ENCODE assay signal across 24 cellular contexts in the genomic region with DNA sequence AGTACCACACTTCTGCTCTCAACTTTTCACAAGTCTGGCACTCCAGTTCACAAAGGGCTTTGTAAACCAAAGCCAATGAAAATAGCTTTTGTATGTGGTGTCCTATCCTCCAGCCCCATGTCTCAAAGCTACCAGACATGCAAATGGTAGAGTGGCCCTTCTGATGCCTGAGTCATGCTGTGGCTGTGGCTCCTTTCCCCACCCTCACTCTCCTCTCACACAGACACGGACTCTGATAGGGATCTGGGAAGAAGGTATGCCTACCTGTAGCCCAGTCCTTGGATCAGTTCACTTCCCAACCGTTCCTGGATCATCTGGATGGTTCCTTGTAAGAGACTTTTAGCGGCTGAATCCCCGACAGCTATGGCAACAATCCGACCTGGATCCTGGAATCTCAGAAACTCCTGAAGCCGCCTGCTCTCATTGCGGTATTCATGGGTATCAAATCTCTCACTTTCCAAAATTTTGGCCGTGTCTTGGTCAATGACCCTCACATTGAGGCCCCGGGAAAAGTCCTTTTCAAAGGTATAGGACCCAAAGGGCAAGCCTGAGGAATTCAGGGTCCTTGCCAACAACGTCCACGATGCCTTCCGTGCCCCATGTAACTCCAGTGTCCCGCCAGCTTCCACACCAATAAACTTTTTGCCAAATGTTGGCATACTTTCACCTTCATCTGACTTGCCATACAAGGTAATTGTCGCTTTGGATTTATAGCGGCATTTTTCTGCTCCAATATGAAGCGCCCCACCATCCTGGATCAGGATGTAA. TPM values are rescaled to one million over a fixed set of nuclear protein-coding genes. Genes with fewer than 3 reads are reported as not detected.
DNase-seq lines count a peak whose midpoint lies in the region; FAIRE-seq and TF ChIP-seq lines count a peak whose summit lies in the region.
"Had no signal": no experiment of that assay in that cellular context is flagged by ENCODE, and none has a peak within 500 bp of the region (broad histone marks: within the 10 kb centered on the region; RNA-seq: fewer than 3 reads in every experiment).

No MANE protein-coding gene starts in this region.

- H3K79me2 ChIP-seq in H1 (ENCODE audit: control insufficient read depth in 1 of 2, insufficient read depth in 2 of 2, low read length in 2 of 2) = peaks cover 0 to 28% of the 10 kb centered on the region in 2 experiments; a peak in 2 of 4 replicates

- peak overlapping the region; percentile 15 for H4K91ac ChIP-seq in H1 (replicated peaks; ENCODE audit: insufficient read length, low read length)

- no peak overlapping the region for H3K56ac ChIP-seq in H1 (replicated peaks; ENCODE audit: insufficient read length, low read depth, low read length)

- CTCF ChIA-PET in H1 (lab: Charles Lee; ENCODE audit: partially characterized antibody) = interaction anchor here (1.0 kb wide), 1 partner anchor 12 kb away, joined by 3 read pairs; no protein-coding TSS in a partner anchor

- no peak for TF ChIP-seq POLR2A in H1 (IDR thresholded peaks at IDR 0.05; ENCODE audit: control extremely low read depth in 1 of 2, low read depth in 2 of 2, low read length in 2 of 2)

- DNase-seq in DMS53 (lab: John Stamatoyannopoulos, UW) (peak; percentile 3), DMS53 treated with DMSO at 0.1 percent for 48 hours (lab: John Stamatoyannopoulos, UW; ENCODE audit: unreplicated experiment) (no peak), H1 (ENCODE audit: low read depth in 1 of 2, low spot score in 2 of 2) (no peak), NCI-H82 (lab: John Stamatoyannopoulos, UW) (no peak), ureter (ENCODE audit: low spot score) (no peak), HPDE6-E6E7 (ENCODE audit: extremely low spot score) (no peak)
- DNase-seq: activated CD4-positive, alpha-beta T cell treated with anti-CD3 and anti-CD28 coated beads, Interleukin-2, amount 50 U/mL, for 48 hours; activated gamma-delta T cell treated with Interleukin-2 at 50 U/mL for 16 hours; adrenal gland; dermis blood vessel endothelial cell; DMS79 treated with DMSO at 0.1 percent for 48 hours; glutamatergic neuron; left cardiac atrium; MG63; NCI-H1417 treated with DMSO at 0.1 percent for 48 hours; NCI-H526; T-helper 2 cell had no signal

- H3K4ac ChIP-seq in H1 (replicated peaks; ENCODE audit: insufficient read length, low read depth, low read length) = no peak overlapping the region

- H3K36me3 ChIP-seq in HUES6 (ENCODE audit: control insufficient read depth, insufficient read depth, low read length) (peaks cover 64% of the 10 kb centered on the region), H1 (ENCODE audit: control insufficient read depth in 2 of 4, insufficient read depth in 4 of 4, low read length in 3 of 4) (peaks cover 2 to 49% (median 9%) of the 10 kb centered on the region in 4 experiments; a peak in 5 of 8 replicates), neutrophil (peaks cover 3% of the 10 kb centered on the region)
- H3K36me3 ChIP-seq: adrenal gland, MG63 had no signal

- peak overlapping the region; percentile 42 for H3K18ac ChIP-seq in H1 (ENCODE audit: extremely low read depth, low read length)

- H3K14ac ChIP-seq in H1 (ENCODE audit: insufficient read length) = no peak overlapping the region

- H3K27me3 ChIP-seq in HUES6 (ENCODE audit: control insufficient read depth, insufficient read depth, low read length) (no peaks in the 10 kb centered on the region), H1 (replicated peaks in 1 of 4; ENCODE audit: control insufficient read depth in 3 of 4, extremely low read depth in 1 of 4, insufficient read depth in 3 of 4, low read length in 3 of 4) (no peaks in the 10 kb centered on the region), neutrophil (no peaks in the 10 kb centered on the region)
- H3K27me3 ChIP-seq: adrenal gland, MG63, suprapubic skin had no signal

- peak overlapping the region; percentile 62; the same call in 1 of the 2 replicates for H2BK12ac ChIP-seq in H1 (ENCODE audit: low read depth, low read length)

- H3K4me1 ChIP-seq in HUES6 (ENCODE audit: control insufficient read depth, insufficient read depth, low read length) = peaks cover 40% of the 10 kb centered on the region
- H3K4me1 ChIP-seq in H1 (replicated peaks in 1 of 4; ENCODE audit: control insufficient read depth in 3 of 4, insufficient read depth in 4 of 4, low read length in 3 of 4) = peaks cover 2 to 14% (median 7%) of the 10 kb centered on the region in 4 experiments; a peak in 4 of 7 replicates
- peaks cover 69 to 72% of the 10 kb centered on the region in 2 experiments for H3K4me1 ChIP-seq in neutrophil (ENCODE audit: control insufficient read depth in 1 of 2, insufficient read depth in 1 of 2, low read depth in 1 of 2, low read length in 1 of 2)

- no peak for TF ChIP-seq EP300 in H1 (IDR thresholded peaks at IDR 0.05; ENCODE audit: borderline replicate concordance in 1 of 2, low read depth in 2 of 2, low read length in 2 of 2)

- H2BK15ac ChIP-seq in H1 (ENCODE audit: low read length) = peak overlapping the region; percentile 22; the same call in 1 of the 2 replicates

- peak overlapping the region; percentile 22 for H2BK120ac ChIP-seq in H1 (replicated peaks; ENCODE audit: low read depth, low read length)

- H2BK5ac ChIP-seq in H1 (ENCODE audit: low read depth, low read length) = peak overlapping the region; percentile 18; the same call in 1 of the 2 replicates

- H2BK20ac ChIP-seq in H1 (ENCODE audit: low read length) = no peak overlapping the region

- H4K5ac ChIP-seq in H1 (ENCODE audit: insufficient read length, low read depth, low read length) = no peak overlapping the region

- no peak overlapping the region for H2AK5ac ChIP-seq in H1 (ENCODE audit: low read depth, low read length)

- H3K23me2 ChIP-seq in H1 (ENCODE audit: low read depth, low read length) = no peaks in the 10 kb centered on the region

- no peak overlapping the region; the same call in 1 of the 2 replicates for H4K8ac ChIP-seq in H1 (ENCODE audit: extremely low read depth, insufficient read depth, low read length)

- FAIRE-seq in H1 (lab: Jason Lieb, UNC) = no peak
- FAIRE-seq: endothelial cell of umbilical vein, GM12891 had no signal

- H2AFZ ChIP-seq in H1 (ENCODE audit: low read length) = no peak overlapping the region

- TF ChIP-seq CTCF in H1 (IDR thresholded peaks at IDR 0.05; ENCODE audit: control extremely low read depth in 1 of 3, insufficient read depth in 1 of 3, low read depth in 1 of 3, low read length in 3 of 3) (no peak), neutrophil (IDR thresholded peaks at IDR 0.05) (no peak)

- no peak overlapping the region for H3K4me3 ChIP-seq in HUES6 (ENCODE audit: low read depth, low read length)
- H3K4me3 ChIP-seq in H1 (ENCODE audit: extremely low read depth in 1 of 4, insufficient read depth in 2 of 4, low read depth in 3 of 4, low read length in 4 of 4) = no peak overlapping the region
- H3K4me3 ChIP-seq in neutrophil (ENCODE audit: low read depth in 1 of 2, low read length in 1 of 2) = no peak overlapping the region
- H3K4me3 ChIP-seq: adrenal gland, MG63, SK-N-MC, suprapubic skin had no signal

- no peak overlapping the region for H3K9ac ChIP-seq in HUES6 (ENCODE audit: low read length)
- no peak overlapping the region for H3K9ac ChIP-seq in H1 (replicated peaks in 1 of 4; ENCODE audit: extremely low read depth in 1 of 4, low read depth in 3 of 4, low read length in 3 of 4)

- POLR2A ChIA-PET in H1 (lab: Charles Lee; ENCODE audit: partially characterized antibody) = interaction anchor here (1.8 kb wide), 1 partner anchor 22 kb away, joined by 7 read pairs; no protein-coding TSS in a partner anchor

- WGBS in H1 (ENCODE audit: extremely low coverage in 1 of 2, insufficient coverage in 1 of 2, insufficient read length in 1 of 2, insufficient replicate concordance in 2 of 2, low coverage in 1 of 2, low lambda C conversion rate in 2 of 2, missing lambda C conversion rate in 1 of 2), 2 experiments = 93% methylated on average over 16 of the region's 16 CpGs; no CpG with 5 or more reads in 1 of the 2 experiments

- H3K79me1 ChIP-seq in H1 (ENCODE audit: low read depth, low read length) = peaks cover 2% of the 10 kb centered on the region; the same call in 1 of the 2 replicates

- no peak overlapping the region for H3K4me2 ChIP-seq in H1 (ENCODE audit: insufficient read depth in 1 of 2, low read depth in 2 of 2, low read length in 2 of 2)

- H4K20me1 ChIP-seq in H1 (replicated peaks in 1 of 2; ENCODE audit: control insufficient read depth in 1 of 2, insufficient read depth in 2 of 2, low read length in 2 of 2) = peaks cover 0 to 1% of the 10 kb centered on the region in 2 experiments

- TF ChIP-seq RAD21 in H1 (IDR thresholded peaks at IDR 0.05 in 1 of 2, conservative IDR thresholded peaks at IDR 0.05 in 1 of 2; ENCODE audit: low read depth in 2 of 2, low read length in 2 of 2) = no peak

- H3K9me3 ChIP-seq in HUES6 (ENCODE audit: control insufficient read depth, insufficient read depth, low read depth, low read length) (no peaks in the 10 kb centered on the region), H1 (ENCODE audit: insufficient read depth in 2 of 2, low read depth in 1 of 2, low read length in 1 of 2) (no peaks in the 10 kb centered on the region), neutrophil (no peaks in the 10 kb centered on the region)
- H3K9me3 ChIP-seq: adrenal gland, MG63, suprapubic skin had no signal

- no peak overlapping the region for H3K23ac ChIP-seq in H1 (ENCODE audit: insufficient read length)

- H3K27ac ChIP-seq in HUES6 (ENCODE audit: low read depth, low read length) (peak overlapping the region; percentile 42; the same call in 1 of the 2 replicates), H1 (ENCODE audit: low read depth, low read length) (no peak overlapping the region), neutrophil (peak overlapping the region; percentile 89)
- H3K27ac ChIP-seq: 22Rv1, adrenal gland, SK-N-MC, suprapubic skin had no signal

TF ChIP-seq in H1, 55 proteins besides CTCF, POLR2A, EP300 and RAD21 (continues in another document):
- TF ChIP-seq PHF8 (conservative IDR thresholded peaks at IDR 0.05; ENCODE audit: low read depth, low read length) = no peak
- no peak for TF ChIP-seq TAF7 (optimal IDR thresholded peaks at IDR 0.05; ENCODE audit: borderline replicate concordance, low read depth, low read length)
- no peak for TF ChIP-seq MAFK (IDR thresholded peaks at IDR 0.05; ENCODE audit: low read depth, low read length)
- TF ChIP-seq TCF12 (IDR thresholded peaks at IDR 0.05; ENCODE audit: low read depth, low read length) = no peak
- no peak for TF ChIP-seq JUND (IDR thresholded peaks at IDR 0.05; ENCODE audit: low read length)
- TF ChIP-seq YY1 (IDR thresholded peaks at IDR 0.05; ENCODE audit: low read depth, low read length) = no peak

RNA-seq across cellular contexts. Expression of a gene that starts 23.4 kb away (rescaled TPM):
- total RNA-seq in H1 (2021; fragmentation: NEBNext Ultra II Directional; extraction: Animal tissue kit (Norgen Biotek cat#: 25700)) = 46.0 and 52.1 TPM in 2 replicates
- polyA plus RNA-seq in H1 (2011; rRNA removed) = 25.2 and 30.8 TPM in 2 replicates
- 34.9 TPM for polyA plus RNA-seq in H1 (2011; cell fraction: cytosol; rRNA removed)
- polyA plus RNA-seq in H1 (2011; cell fraction: nucleus; rRNA removed) = 64.9 TPM
- 24.5 to 33.5 TPM (median 30.2 TPM) in 4 replicates for polyA plus RNA-seq in H1 (2012, experiment 1 of 2)
- 2.1 TPM for polyA plus RNA-seq in H1 (2012, experiment 2 of 2)
- 36.3 TPM for polyA plus RNA-seq in H1 (2013, experiment 1 of 2)
- polyA plus RNA-seq in H1 (2013, experiment 2 of 2) = 40.1 TPM
- 140 and 161 TPM in 2 replicates for polyA minus RNA-seq in H1 (2011; rRNA and poly(A)+ RNA removed)
- polyA minus RNA-seq in H1 (2011; cell fraction: cytosol; rRNA and poly(A)+ RNA removed) = 47.6 TPM
- 155 TPM for polyA minus RNA-seq in H1 (2011; cell fraction: nucleus; rRNA and poly(A)+ RNA removed)
- 162 TPM for total RNA-seq in ureter
